In genomic region chr1:228463559-228464455, GRCh38 we compare ENCODE assay signal across 8 cellular contexts. TPM values are rescaled to one million over a fixed set of nuclear protein-coding genes. Genes with fewer than 3 reads are reported as not detected.
DNase-seq lines count a peak whose midpoint lies in the region; ATAC-seq lines count a peak whose summit lies in the region.

No MANE protein-coding gene starts in this region.

- intact Hi-C loops in activated naive CD4-positive, alpha-beta T cell treated with anti-CD3 and anti-CD28 coated beads for 36 hours (cut with micrococcal nuclease), result loop anchor here (1.0 to 2.0 kb wide), 5 partner anchors 23 to 324 kb away; partner anchors contain the start of genes GUK1 and RNF187

- H3K27me3 Mint-ChIP-seq in activated naive CD4-positive, alpha-beta T cell treated with anti-CD3 and anti-CD28 coated beads for 36 hours (ENCODE audit: low read depth), result peaks cover 14% of the 10 kb centered on the region

- CTCF ChIA-PET in activated naive CD4-positive, alpha-beta T cell treated with anti-CD3 and anti-CD28 coated beads for 36 hours (lab: Charles Lee), result interaction anchor here (0.9 to 2.3 kb wide), 9 partner anchors 8 to 333 kb away, joined by 3 to 6 read pairs (median 3); partner anchors contain the start of genes RNF187 and TRIM11

- H3K4me1 Mint-ChIP-seq in activated naive CD4-positive, alpha-beta T cell treated with anti-CD3 and anti-CD28 coated beads for 36 hours (ENCODE audit: low read depth), result peaks cover 39% of the 10 kb centered on the region

- peak overlapping the region; percentile 91 for H3K4me3 Mint-ChIP-seq in activated naive CD4-positive, alpha-beta T cell treated with anti-CD3 and anti-CD28 coated beads for 36 hours

- H3K27ac Mint-ChIP-seq in activated naive CD4-positive, alpha-beta T cell treated with anti-CD3 and anti-CD28 coated beads for 36 hours, result peak overlapping the region; percentile 94

- peaks cover 2% of the 10 kb centered on the region for H3K36me3 Mint-ChIP-seq in activated naive CD4-positive, alpha-beta T cell treated with anti-CD3 and anti-CD28 coated beads for 36 hours (ENCODE audit: low read depth)

- ATAC-seq in HG02973 (IDR thresholded peaks at IDR 0.05; ENCODE audit: unreplicated experiment) (peak; percentile 43), HG02970 (IDR thresholded peaks at IDR 0.05; ENCODE audit: low FRiP score, unreplicated experiment) (no peak)

- DNase-seq in SIG-M5 treated with dmso at 0.1 percent for 504 hours (lab: John Stamatoyannopoulos, UW; ENCODE audit: unreplicated experiment) (peak; percentile 90), SIG-M5 (lab: John Stamatoyannopoulos, UW) (no peak), NOMO-1 treated with DMSO at 0.1 percent for 48 hours (lab: John Stamatoyannopoulos, UW; ENCODE audit: unreplicated experiment) (peak; percentile 74), iPS-NIHi11 (ENCODE audit: low spot score) (peak; percentile 48)
- DNase-seq in activated naive CD4-positive, alpha-beta T cell treated with anti-CD3 and anti-CD28 coated beads for 36 hours, result peak; percentile 86
- peak; percentile 56 to 66 (median 60) for DNase-seq in stimulated activated CD4-positive, alpha-beta T cell treated with anti-CD3 and anti-CD28 coated beads, TNF-alpha, amount 100 ng/mL, for 48 hours (ENCODE audit: low read depth in 3 of 3)

- no peaks in the 10 kb centered on the region for H3K9me3 Mint-ChIP-seq in activated naive CD4-positive, alpha-beta T cell treated with anti-CD3 and anti-CD28 coated beads for 36 hours

RNA-seq across cellular contexts. Expression of gene RNF187, which starts 23.4 kb away (rescaled TPM):
- total RNA-seq in activated naive CD4-positive, alpha-beta T cell treated with anti-CD3 and anti-CD28 coated beads for 36 hours, result 100 to 1,000 TPM; 112 to 116 TPM

RNA-seq across cellular contexts. Expression of gene TRIM17, which starts 47.1 kb away (rescaled TPM):
- total RNA-seq in activated naive CD4-positive, alpha-beta T cell treated with anti-CD3 and anti-CD28 coated beads for 36 hours, result 1 to 10 TPM; 1.0 to 1.2 TPM

RNA-seq across cellular contexts. Expression of gene TRIM11, which starts 57.2 kb away (rescaled TPM):
- 10 to 100 TPM; 26.0 to 27.5 TPM for total RNA-seq in activated naive CD4-positive, alpha-beta T cell treated with anti-CD3 and anti-CD28 coated beads for 36 hours
